In the genomic region with DNA sequence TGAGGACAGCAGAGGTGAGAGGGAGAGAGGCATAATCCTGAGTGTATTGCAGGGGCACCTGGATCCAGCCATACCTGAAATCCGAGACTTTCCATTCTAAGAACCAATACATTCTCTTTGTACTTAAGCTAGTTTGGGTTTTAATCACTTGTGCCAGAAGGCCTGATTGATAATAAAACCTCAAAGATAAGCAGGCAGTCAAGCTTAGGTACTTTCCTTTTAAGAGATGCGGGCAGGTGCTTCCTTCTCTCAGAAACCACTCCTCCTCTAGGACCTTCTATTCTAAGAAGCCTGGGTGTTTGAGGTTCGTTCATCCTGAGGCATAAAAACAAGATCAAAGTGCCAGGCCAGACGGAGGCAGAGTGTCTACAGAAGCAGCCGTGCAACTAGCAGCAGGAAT, we compare ENCODE assay signal across 10 cellular contexts. TPM values are rescaled to one million over a fixed set of nuclear protein-coding genes. Genes with fewer than 3 reads are reported as not detected.
DNase-seq lines count a peak whose midpoint lies in the region; ATAC-seq, FAIRE-seq and TF ChIP-seq lines count a peak whose summit lies in the region.
"Had no signal": no experiment of that assay in that cellular context is flagged by ENCODE, and none has a peak within 500 bp of the region (broad histone marks: within the 10 kb centered on the region; RNA-seq: fewer than 3 reads in every experiment).

No MANE protein-coding gene starts in this region.

- peak; percentile 48 for FAIRE-seq in K562 (lab: Jason Lieb, UNC)

- H3K4me3 ChIP-seq in K562: no peak overlapping the region

- ATAC-seq in activated CD8-positive, alpha-beta memory T cell treated with anti-CD3 and anti-CD28 coated beads, Interleukin-2, amount 10 ng/mL, durations not matched to agents 7 days and 5 days: peak; percentile 59
- ATAC-seq in K562: no peak
- no peak for ATAC-seq in HG02588 (IDR thresholded peaks at IDR 0.05; ENCODE audit: unreplicated experiment)
- no peak for ATAC-seq in GM19463 (IDR thresholded peaks at IDR 0.05; ENCODE audit: unreplicated experiment)

- H2AFZ ChIP-seq in K562 (ENCODE audit: low read depth, low read length): no peak overlapping the region

- peak; percentile 72 for DNase-seq in activated CD8-positive, alpha-beta memory T cell treated with anti-CD3 and anti-CD28 coated beads, Interleukin-2, amount 10 ng/mL, durations not matched to agents 7 days and 5 days
- DNase-seq in activated CD8-positive, alpha-beta memory T cell treated with anti-CD3 and anti-CD28 coated beads, Interleukin-2, amount 50 U/mL, for 4 hours: no peak
- DNase-seq in T-helper 2 cell (peak in 3 of 5 experiments; percentile 61 to 93 (median 77)), K562 (ENCODE audit: extremely low read depth in 1 of 4, low spot score in 3 of 4) (peak in 1 of 4 experiments; percentile 55), NCI-H2107 treated with DMSO at 0.1 percent for 48 hours (lab: John Stamatoyannopoulos, UW; ENCODE audit: unreplicated experiment) (no peak)
- DNase-seq in stimulated activated naive CD4-positive, alpha-beta T cell treated with Interleukin-2 at 50 U/mL for 16 hours (lab: John Stamatoyannopoulos, UW): peak; percentile 46
- DNase-seq: GOT3, NCI-H526 had no signal

- TF ChIP-seq CTCF in K562 (IDR thresholded peaks at IDR 0.05 in 2 of 3, conservative IDR thresholded peaks at IDR 0.05 in 1 of 3; ENCODE audit: insufficient read depth in 2 of 3, low read depth in 1 of 3, low read length in 3 of 3): no peak

- WGBS in K562 (ENCODE audit: insufficient coverage, low coverage, missing lambda C conversion rate): 8% methylated on average over 5 of the region's 5 CpGs

- no peaks in the 10 kb centered on the region for H4K20me1 ChIP-seq in K562 (replicated peaks; ENCODE audit: control insufficient read depth, insufficient read depth, low read length)

- no peak for TF ChIP-seq RAD21 in K562 (CRISPR knock-in tag; conservative IDR thresholded peaks at IDR 0.05 in 1 of 2, IDR thresholded peaks at IDR 0.05 in 1 of 2)

- H3K36me3 ChIP-seq in K562 (ENCODE audit: control insufficient read depth, insufficient read depth, low read length): no peaks in the 10 kb centered on the region

- H3K9me3 ChIP-seq in K562 (replicated peaks; ENCODE audit: control insufficient read depth, insufficient read depth, low read depth, low read length): 0 out of 2 replicates have a peak, but pooled peaks cover 2% of the 10 kb centered on the region

- peak overlapping the region; percentile 93 for H3K27ac Mint-ChIP-seq in activated CD8-positive, alpha-beta memory T cell treated with anti-CD3 and anti-CD28 coated beads, Interleukin-2, amount 10 ng/mL, durations not matched to agents 7 days and 5 days

- no peaks in the 10 kb centered on the region for H3K27me3 ChIP-seq in K562 (ENCODE audit: control insufficient read depth in 2 of 2, insufficient read depth in 2 of 2, low read length in 2 of 2)

- peak; percentile 39; the same call in 1 of the 2 replicates for TF ChIP-seq EP300 in K562 (IDR thresholded peaks at IDR 0.05; ENCODE audit: low read length)

- H3K4me1 Mint-ChIP-seq in activated CD8-positive, alpha-beta memory T cell treated with anti-CD3 and anti-CD28 coated beads, Interleukin-2, amount 10 ng/mL, durations not matched to agents 7 days and 5 days: peaks cover 72% of the 10 kb centered on the region

- TF ChIP-seq POLR2A in K562 (conservative IDR thresholded peaks at IDR 0.05): no peak

- H3K27ac ChIP-seq in K562 (ENCODE audit: extremely low read depth, low read depth, low read length): no peak overlapping the region; the same call in 2 of the 3 replicates

- intact Hi-C loops in K562 (cut with micrococcal nuclease): loop anchor here (5.0 kb wide), 3 partner anchors 39 to 54 kb away; a partner anchor contains a TSS

- no peaks in the 10 kb centered on the region for H3K27me3 Mint-ChIP-seq in activated CD8-positive, alpha-beta memory T cell treated with anti-CD3 and anti-CD28 coated beads, Interleukin-2, amount 10 ng/mL, durations not matched to agents 7 days and 5 days

- in situ Hi-C loops in K562 (cut with MboI): no loop called here

- peak overlapping the region; percentile 53 for H3K4me3 Mint-ChIP-seq in activated CD8-positive, alpha-beta memory T cell treated with anti-CD3 and anti-CD28 coated beads, Interleukin-2, amount 10 ng/mL, durations not matched to agents 7 days and 5 days

- H3K9me3 Mint-ChIP-seq in activated CD8-positive, alpha-beta memory T cell treated with anti-CD3 and anti-CD28 coated beads, Interleukin-2, amount 10 ng/mL, durations not matched to agents 7 days and 5 days (ENCODE audit: low read depth): no peaks in the 10 kb centered on the region

- peak overlapping the region; percentile 53; the same call in 1 of the 2 replicates for H3K4me2 ChIP-seq in K562 (ENCODE audit: insufficient read depth, low read length)

- H3K9me1 ChIP-seq in K562 (ENCODE audit: control insufficient read depth, insufficient read depth, low read length): no peaks in the 10 kb centered on the region

- CTCF ChIA-PET in activated CD8-positive, alpha-beta memory T cell treated with anti-CD3 and anti-CD28 coated beads, Interleukin-2, amount 10 ng/mL, durations not matched to agents 7 days and 5 days (lab: Charles Lee): interaction anchor here (1.0 to 2.0 kb wide), 5 partner anchors 8 to 140 kb away, joined by 3 to 8 read pairs (median 4); a partner anchor contains a TSS
- CTCF ChIA-PET in K562 (lab: Yijun Ruan, JAX; ENCODE audit: low intra/inter-chr PET ratio): no interaction called here

- peaks cover 29 to 41% of the 10 kb centered on the region in 2 experiments for H3K4me1 ChIP-seq in K562 (replicated peaks in 1 of 2; ENCODE audit: control insufficient read depth in 2 of 2, insufficient read depth in 2 of 2, low read length in 2 of 2)

- BruUV-seq in K562 (replicated peaks; lab: Mats Ljungman, UMichigan): no TSS peak

- H3K36me3 Mint-ChIP-seq in activated CD8-positive, alpha-beta memory T cell treated with anti-CD3 and anti-CD28 coated beads, Interleukin-2, amount 10 ng/mL, durations not matched to agents 7 days and 5 days: peaks cover 11% of the 10 kb centered on the region

- H3K9ac ChIP-seq in K562 (ENCODE audit: insufficient read depth in 1 of 2, low read depth in 2 of 2, low read length in 2 of 2): no peak overlapping the region

- H3K79me2 ChIP-seq in K562 (ENCODE audit: control insufficient read depth, insufficient read depth, low read length): no peaks in the 10 kb centered on the region

- POLR2A ChIA-PET in K562 (lab: Yijun Ruan, JAX): interaction anchor here (1.1 to 1.2 kb wide), 2 partner anchors 34 to 44 kb away, joined by 3 to 8 read pairs; no protein-coding TSS in a partner anchor

RNA-seq across cellular contexts. Expression of a gene that starts 22.2 kb away (rescaled TPM):
- total RNA-seq in activated CD8-positive, alpha-beta memory T cell treated with anti-CD3 and anti-CD28 coated beads, Interleukin-2, amount 10 ng/mL, durations not matched to agents 7 days and 5 days: not detected
- 0.25 TPM in 1 of 2 replicates, not detected in the other for total RNA-seq in K562 (2011; cell fraction: chromatin; rRNA removed; ENCODE audit: low replicate concordance)
- total RNA-seq in K562 (2011; cell fraction: nucleolus; rRNA removed): not detected in 2 replicates
- not detected in 2 replicates for total RNA-seq in K562 (2011; cell fraction: nucleoplasm; rRNA removed)
- total RNA-seq in K562 (2014; rRNA removed) (0.09 TPM in 1 of 2 replicates, not detected in the other), K562 (2014; rRNA removed; fragmentation: Illumina TruSeq; extraction: Trizol) (not detected in 2 replicates), K562 (2015; rRNA removed; fragmentation: Illumina TruSeq; extraction: Trizol) (not detected in 2 replicates), K562 (2021) (not detected in 2 replicates)
- polyA plus RNA-seq in K562 (2011; rRNA removed) (not detected in 2 replicates), K562 (2014; fragmentation: Illumina TruSeq; extraction: Trizol) (not detected in 2 replicates), K562 (2014; fragmentation: Nextera tagmentation; extraction: Ambion mirVana) (under 1 TPM in 1 of 2 experiments, not detected in 1; 0.04 TPM), K562 (2014; rRNA removed) (not detected in 2 replicates)
- 0.07 TPM in 1 of 2 replicates, not detected in the other for polyA plus RNA-seq in K562 (2011; cell fraction: cytosol; rRNA removed)
- polyA plus RNA-seq in K562 (2011; cell fraction: nucleus; rRNA removed): 0.10 TPM in 1 of 2 replicates, not detected in the other
- polyA plus RNA-seq in K562 (2012): not detected in 2 replicates
- not detected in 2 replicates for polyA minus RNA-seq in K562 (2011; rRNA and poly(A)+ RNA removed)
- not detected in 2 replicates for polyA minus RNA-seq in K562 (2011; cell fraction: cytosol; rRNA and poly(A)+ RNA removed)
- polyA minus RNA-seq in K562 (2011; cell fraction: nucleus; rRNA and poly(A)+ RNA removed): not detected in 2 replicates

RNA-seq across cellular contexts. Expression of a gene that starts 42.4 kb away (rescaled TPM):
- total RNA-seq in activated CD8-positive, alpha-beta memory T cell treated with anti-CD3 and anti-CD28 coated beads, Interleukin-2, amount 10 ng/mL, durations not matched to agents 7 days and 5 days: 10 to 100 TPM in 1 of 2 experiments, 1 to 10 TPM in 1; 7.2 to 10.0 TPM
- total RNA-seq in K562 (2011; cell fraction: chromatin; rRNA removed; ENCODE audit: low replicate concordance): 30.2 and 123 TPM in 2 replicates
- 223 and 260 TPM in 2 replicates for total RNA-seq in K562 (2011; cell fraction: nucleolus; rRNA removed)
- total RNA-seq in K562 (2011; cell fraction: nucleoplasm; rRNA removed): 130 and 145 TPM in 2 replicates
- total RNA-seq in K562 (2014; rRNA removed) (65.1 and 111 TPM in 2 replicates), K562 (2014; rRNA removed; fragmentation: Illumina TruSeq; extraction: Trizol) (10.1 and 11.3 TPM in 2 replicates), K562 (2015; rRNA removed; fragmentation: Illumina TruSeq; extraction: Trizol) (29.4 and 32.3 TPM in 2 replicates), K562 (2021) (83.3 and 87.9 TPM in 2 replicates)
- polyA plus RNA-seq in K562 (2011; rRNA removed) (19.6 and 42.8 TPM in 2 replicates), K562 (2014; fragmentation: Illumina TruSeq; extraction: Trizol) (28.0 and 61.6 TPM in 2 replicates), K562 (2014; fragmentation: Nextera tagmentation; extraction: Ambion mirVana) (under 1 TPM; 0.44 to 0.66 TPM), K562 (2014; rRNA removed) (39.4 and 47.4 TPM in 2 replicates)
- 24.5 and 85.7 TPM in 2 replicates for polyA plus RNA-seq in K562 (2011; cell fraction: cytosol; rRNA removed)
- 44.0 and 102 TPM in 2 replicates for polyA plus RNA-seq in K562 (2011; cell fraction: nucleus; rRNA removed)
- polyA plus RNA-seq in K562 (2012): 77.8 and 93.6 TPM in 2 replicates
- 9.4 and 16.2 TPM in 2 replicates for polyA minus RNA-seq in K562 (2011; rRNA and poly(A)+ RNA removed)
- polyA minus RNA-seq in K562 (2011; cell fraction: cytosol; rRNA and poly(A)+ RNA removed): 87.6 and 93.3 TPM in 2 replicates
- polyA minus RNA-seq in K562 (2011; cell fraction: nucleus; rRNA and poly(A)+ RNA removed): 61.4 and 69.4 TPM in 2 replicates

RNA-seq across cellular contexts. Expression of a gene that starts 51.8 kb away (rescaled TPM):
- total RNA-seq in activated CD8-positive, alpha-beta memory T cell treated with anti-CD3 and anti-CD28 coated beads, Interleukin-2, amount 10 ng/mL, durations not matched to agents 7 days and 5 days: 100 to 1,000 TPM; 262 to 354 TPM
- 134 and 231 TPM in 2 replicates for total RNA-seq in K562 (2011; cell fraction: chromatin; rRNA removed; ENCODE audit: low replicate concordance)
- total RNA-seq in K562 (2011; cell fraction: nucleolus; rRNA removed): 240 and 311 TPM in 2 replicates
- 297 and 340 TPM in 2 replicates for total RNA-seq in K562 (2011; cell fraction: nucleoplasm; rRNA removed)
- total RNA-seq in K562 (2014; rRNA removed): 174 and 300 TPM in 2 replicates
- 122 and 147 TPM in 2 replicates for total RNA-seq in K562 (2014; rRNA removed; fragmentation: Illumina TruSeq; extraction: Trizol)
- total RNA-seq in K562 (2015; rRNA removed; fragmentation: Illumina TruSeq; extraction: Trizol): 252 and 264 TPM in 2 replicates
- total RNA-seq in K562 (2021): 250 and 256 TPM in 2 replicates
- 104 and 125 TPM in 2 replicates for polyA plus RNA-seq in K562 (2011; rRNA removed)
- polyA plus RNA-seq in K562 (2011; cell fraction: cytosol; rRNA removed): 271 and 533 TPM in 2 replicates
- 105 and 188 TPM in 2 replicates for polyA plus RNA-seq in K562 (2011; cell fraction: nucleus; rRNA removed)
- 353 and 530 TPM in 2 replicates for polyA plus RNA-seq in K562 (2012)
- 522 and 537 TPM in 2 replicates for polyA plus RNA-seq in K562 (2014; fragmentation: Illumina TruSeq; extraction: Trizol)
- 100 to 1,000 TPM; 125 to 198 TPM for polyA plus RNA-seq in K562 (2014; fragmentation: Nextera tagmentation; extraction: Ambion mirVana)
- 120 and 155 TPM in 2 replicates for polyA plus RNA-seq in K562 (2014; rRNA removed)
- polyA minus RNA-seq in K562 (2011; rRNA and poly(A)+ RNA removed): 93.8 and 163 TPM in 2 replicates
- 189 and 195 TPM in 2 replicates for polyA minus RNA-seq in K562 (2011; cell fraction: cytosol; rRNA and poly(A)+ RNA removed)
- 55.6 and 58.4 TPM in 2 replicates for polyA minus RNA-seq in K562 (2011; cell fraction: nucleus; rRNA and poly(A)+ RNA removed)

Comparison
In these comparisons a context has a peak if more than half of its experiments do, and no peak if none do; other contexts are left out.
1. DNase-seq: peak in activated CD8-positive, alpha-beta memory T cell treated with anti-CD3 and anti-CD28 coated beads, Interleukin-2, amount 10 ng/mL, durations not matched to agents 7 days and 5 days (single experiment), T-helper 2 cell (3 of 5) and stimulated activated naive CD4-positive, alpha-beta T cell treated with Interleukin-2 at 50 U/mL for 16 hours (single experiment); none in activated CD8-positive, alpha-beta memory T cell treated with anti-CD3 and anti-CD28 coated beads, Interleukin-2, amount 50 U/mL, for 4 hours (single experiment) and NCI-H2107 treated with DMSO at 0.1 percent for 48 hours (single experiment).